Comparison of ENCODE assay signal across 15 cellular contexts in the genomic region with DNA sequence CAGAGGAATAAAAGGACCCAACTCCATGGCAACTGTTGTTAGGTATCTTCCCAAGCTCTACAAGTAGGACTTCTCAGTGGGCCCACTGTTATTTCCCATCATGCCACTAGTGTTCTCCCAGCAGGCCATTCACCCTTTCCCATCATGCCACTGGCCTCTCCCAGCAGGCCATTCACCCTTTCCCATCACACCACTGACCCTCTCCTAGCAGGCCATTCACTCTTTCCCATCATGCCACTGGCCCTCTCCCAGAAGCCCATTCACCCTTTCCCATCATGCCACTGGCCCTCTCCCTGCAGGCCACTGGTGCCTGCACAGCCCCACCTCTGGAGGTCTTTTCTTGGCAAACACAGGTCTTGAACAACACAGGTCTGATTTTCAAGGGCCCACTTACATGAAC. TPM values are rescaled to one million over a fixed set of nuclear protein-coding genes. Genes with fewer than 3 reads are reported as not detected.
A peak's percentile ranks its signal among the peaks of the same experiment; 100 is the strongest.
DNase-seq lines count a peak whose midpoint lies in the region; ATAC-seq and TF ChIP-seq lines count a peak whose summit lies in the region.
"Had no signal": no experiment of that assay in that cellular context is flagged by ENCODE, and none has a peak within 500 bp of the region (broad histone marks: within the 10 kb centered on the region; RNA-seq: fewer than 3 reads in every experiment).

No MANE protein-coding gene starts in this region.

- no peak overlapping the region for H3K4me3 ChIP-seq in NB4 (ENCODE audit: low read depth, low read length)

- peaks cover 5% of the 10 kb centered on the region for H3K4me1 Mint-ChIP-seq in activated CD8-positive, alpha-beta T cell treated with anti-CD3 and anti-CD28 coated beads, Interleukin-2, amount 10 ng/mL, durations not matched to agents 7 days and 5 days (ENCODE audit: low read depth)
- no peaks in the 10 kb centered on the region for H3K4me1 Mint-ChIP-seq in activated CD8-positive, alpha-beta T cell treated with anti-CD3 and anti-CD28 coated beads for 36 hours (ENCODE audit: low read depth)
- no peaks in the 10 kb centered on the region for H3K4me1 Mint-ChIP-seq in nephron progenitor cell
- no peaks in the 10 kb centered on the region for H3K4me1 Mint-ChIP-seq in activated T-cell treated with anti-CD3 and anti-CD28 coated beads, Interleukin-2, amount 50 U/mL, for 24 hours (ENCODE audit: low read depth)

- CTCF ChIA-PET in activated CD8-positive, alpha-beta T cell treated with anti-CD3 and anti-CD28 coated beads, Interleukin-2, amount 10 ng/mL, durations not matched to agents 7 days and 5 days (lab: Charles Lee), result no interaction called here
- CTCF ChIA-PET in activated CD8-positive, alpha-beta T cell treated with anti-CD3 and anti-CD28 coated beads for 36 hours (lab: Charles Lee), result no interaction called here

- DNase-seq in activated CD8-positive, alpha-beta T cell treated with anti-CD3 and anti-CD28 coated beads, Interleukin-2, amount 10 ng/mL, durations not matched to agents 7 days and 5 days, result no peak
- no peak for DNase-seq in activated CD8-positive, alpha-beta T cell treated with anti-CD3 and anti-CD28 coated beads for 36 hours
- DNase-seq in NB4 (ENCODE audit: low read depth), result peak; percentile 4
- DNase-seq in nephron progenitor cell, result no peak
- DNase-seq in activated T-cell treated with anti-CD3 and anti-CD28 coated beads, Interleukin-2, amount 50 U/mL, for 24 hours, result no peak
- DNase-seq: 8988T, DMS 273 treated with DMSO at 0.1 percent for 48 hours, DND-41, NCI-H1105 treated with DMSO at 0.1 percent for 48 hours, NCI-H1694 had no signal

- no peaks in the 10 kb centered on the region for H3K36me3 Mint-ChIP-seq in activated CD8-positive, alpha-beta T cell treated with anti-CD3 and anti-CD28 coated beads, Interleukin-2, amount 10 ng/mL, durations not matched to agents 7 days and 5 days (ENCODE audit: low read depth)
- H3K36me3 Mint-ChIP-seq in activated CD8-positive, alpha-beta T cell treated with anti-CD3 and anti-CD28 coated beads for 36 hours (ENCODE audit: low read depth), result no peaks in the 10 kb centered on the region
- peaks cover 47% of the 10 kb centered on the region for H3K36me3 Mint-ChIP-seq in nephron progenitor cell (ENCODE audit: low read depth)
- H3K36me3 Mint-ChIP-seq in activated T-cell treated with anti-CD3 and anti-CD28 coated beads, Interleukin-2, amount 50 U/mL, for 24 hours (ENCODE audit: low read depth), result no peaks in the 10 kb centered on the region

- H3K9me3 Mint-ChIP-seq in activated CD8-positive, alpha-beta T cell treated with anti-CD3 and anti-CD28 coated beads, Interleukin-2, amount 10 ng/mL, durations not matched to agents 7 days and 5 days (ENCODE audit: insufficient read depth), result no peaks in the 10 kb centered on the region
- no peaks in the 10 kb centered on the region for H3K9me3 Mint-ChIP-seq in activated CD8-positive, alpha-beta T cell treated with anti-CD3 and anti-CD28 coated beads for 36 hours
- H3K9me3 Mint-ChIP-seq in nephron progenitor cell, result no peaks in the 10 kb centered on the region
- H3K9me3 Mint-ChIP-seq in activated T-cell treated with anti-CD3 and anti-CD28 coated beads, Interleukin-2, amount 50 U/mL, for 24 hours, result no peaks in the 10 kb centered on the region

- TF ChIP-seq POLR2A in NB4 (IDR thresholded peaks at IDR 0.05; ENCODE audit: extremely low read depth, insufficient read length), result no peak

- POLR2A ChIA-PET in activated CD8-positive, alpha-beta T cell treated with anti-CD3 and anti-CD28 coated beads, Interleukin-2, amount 10 ng/mL, durations not matched to agents 7 days and 5 days (lab: Charles Lee), result interaction anchor here (0.7 kb wide), 1 partner anchor 244 kb away, joined by 5 read pairs; no protein-coding TSS in a partner anchor
- POLR2A ChIA-PET in activated CD8-positive, alpha-beta T cell treated with anti-CD3 and anti-CD28 coated beads for 36 hours (lab: Charles Lee), result no interaction called here

- TF ChIP-seq CTCF in activated CD8-positive, alpha-beta T cell treated with anti-CD3 and anti-CD28 coated beads for 36 hours (IDR thresholded peaks at IDR 0.05), result no peak
- TF ChIP-seq CTCF in NB4 (IDR thresholded peaks at IDR 0.05; ENCODE audit: low read depth, low read length) (no peak), nephron progenitor cell (IDR thresholded peaks at IDR 0.05) (no peak)

- H3K27me3 Mint-ChIP-seq in activated CD8-positive, alpha-beta T cell treated with anti-CD3 and anti-CD28 coated beads, Interleukin-2, amount 10 ng/mL, durations not matched to agents 7 days and 5 days (ENCODE audit: low read depth), result no peaks in the 10 kb centered on the region
- no peaks in the 10 kb centered on the region for H3K27me3 Mint-ChIP-seq in activated CD8-positive, alpha-beta T cell treated with anti-CD3 and anti-CD28 coated beads for 36 hours
- H3K27me3 Mint-ChIP-seq in nephron progenitor cell (ENCODE audit: low read depth, poor library complexity), result no peaks in the 10 kb centered on the region
- H3K27me3 Mint-ChIP-seq in activated T-cell treated with anti-CD3 and anti-CD28 coated beads, Interleukin-2, amount 50 U/mL, for 24 hours, result no peaks in the 10 kb centered on the region

- no peak for ATAC-seq in activated CD8-positive, alpha-beta T cell treated with anti-CD3 and anti-CD28 coated beads, Interleukin-2, amount 10 ng/mL, durations not matched to agents 7 days and 5 days
- no peak for ATAC-seq in activated CD8-positive, alpha-beta T cell treated with anti-CD3 and anti-CD28 coated beads for 36 hours
- no peak for ATAC-seq in HG02970 (IDR thresholded peaks at IDR 0.05; ENCODE audit: low FRiP score, unreplicated experiment)
- ATAC-seq: Panc1 had no signal

- H3K4me3 Mint-ChIP-seq in activated CD8-positive, alpha-beta T cell treated with anti-CD3 and anti-CD28 coated beads, Interleukin-2, amount 10 ng/mL, durations not matched to agents 7 days and 5 days, result no peak overlapping the region
- H3K4me3 Mint-ChIP-seq in activated CD8-positive, alpha-beta T cell treated with anti-CD3 and anti-CD28 coated beads for 36 hours, result no peak overlapping the region
- H3K4me3 Mint-ChIP-seq in nephron progenitor cell, result no peak overlapping the region
- no peak overlapping the region for H3K4me3 Mint-ChIP-seq in activated T-cell treated with anti-CD3 and anti-CD28 coated beads, Interleukin-2, amount 50 U/mL, for 24 hours
- H3K4me3 Mint-ChIP-seq: CD14-positive monocyte had no signal

- intact Hi-C loops in activated CD8-positive, alpha-beta T cell treated with anti-CD3 and anti-CD28 coated beads for 36 hours (cut with micrococcal nuclease), result no loop called here

- H3K27ac Mint-ChIP-seq in activated CD8-positive, alpha-beta T cell treated with anti-CD3 and anti-CD28 coated beads, Interleukin-2, amount 10 ng/mL, durations not matched to agents 7 days and 5 days, result peak overlapping the region; percentile 14
- no peak overlapping the region for H3K27ac Mint-ChIP-seq in activated CD8-positive, alpha-beta T cell treated with anti-CD3 and anti-CD28 coated beads for 36 hours
- H3K27ac Mint-ChIP-seq in nephron progenitor cell, result peak overlapping the region; percentile 30
- no peak overlapping the region for H3K27ac Mint-ChIP-seq in activated T-cell treated with anti-CD3 and anti-CD28 coated beads, Interleukin-2, amount 50 U/mL, for 24 hours

RNA-seq across cellular contexts. Expression of a gene that starts 36.3 kb away (rescaled TPM):
- total RNA-seq in activated CD8-positive, alpha-beta T cell treated with anti-CD3 and anti-CD28 coated beads, Interleukin-2, amount 10 ng/mL, durations not matched to agents 7 days and 5 days, result 10 to 100 TPM; 10.3 to 15.4 TPM
- total RNA-seq in activated CD8-positive, alpha-beta T cell treated with anti-CD3 and anti-CD28 coated beads for 36 hours, result 10 to 100 TPM; 12.0 to 12.1 TPM

RNA-seq across cellular contexts. Expression of a gene that starts 36.6 kb away (rescaled TPM):
- total RNA-seq in activated CD8-positive, alpha-beta T cell treated with anti-CD3 and anti-CD28 coated beads, Interleukin-2, amount 10 ng/mL, durations not matched to agents 7 days and 5 days, result 10 to 100 TPM; 23.9 to 25.2 TPM
- 10 to 100 TPM; 15.1 to 15.7 TPM for total RNA-seq in activated CD8-positive, alpha-beta T cell treated with anti-CD3 and anti-CD28 coated beads for 36 hours

RNA-seq across cellular contexts. Expression of a gene that starts 42.1 kb away (rescaled TPM):
- total RNA-seq in activated CD8-positive, alpha-beta T cell treated with anti-CD3 and anti-CD28 coated beads, Interleukin-2, amount 10 ng/mL, durations not matched to agents 7 days and 5 days, result 10 to 100 TPM; 35.1 to 35.6 TPM
- 10 to 100 TPM; 12.9 to 14.3 TPM for total RNA-seq in activated CD8-positive, alpha-beta T cell treated with anti-CD3 and anti-CD28 coated beads for 36 hours
- total RNA-seq: G401, NCI-H460 had no signal

Comparison
In these comparisons a context has a peak if more than half of its experiments do, and no peak if none do; other contexts are left out.
1. H3K27ac Mint-ChIP-seq: peak in activated CD8-positive, alpha-beta T cell treated with anti-CD3 and anti-CD28 coated beads, Interleukin-2, amount 10 ng/mL, durations not matched to agents 7 days and 5 days (single experiment) and nephron progenitor cell (single experiment); none in activated CD8-positive, alpha-beta T cell treated with anti-CD3 and anti-CD28 coated beads for 36 hours (single experiment) and activated T-cell treated with anti-CD3 and anti-CD28 coated beads, Interleukin-2, amount 50 U/mL, for 24 hours (single experiment).